In genomic region chr3:33833408-33834116, GRCh38 we compare ENCODE assay signal across 13 cellular contexts. TPM values are rescaled to one million over a fixed set of nuclear protein-coding genes. Genes with fewer than 3 reads are reported as not detected.
DNase-seq lines count a peak whose midpoint lies in the region; ATAC-seq, FAIRE-seq and TF ChIP-seq lines count a peak whose summit lies in the region.
"Had no signal": no experiment of that assay in that cellular context is flagged by ENCODE, and none has a peak within 500 bp of the region (broad histone marks: within the 10 kb centered on the region; RNA-seq: fewer than 3 reads in every experiment).

No MANE protein-coding gene starts in this region.

- H3K36me3 ChIP-seq in mammary epithelial cell (ENCODE audit: insufficient read depth, low read length): peaks cover 20% of the 10 kb centered on the region
- H3K36me3 ChIP-seq: uterus had no signal

- H3K36me3 Mint-ChIP-seq in activated naive CD8-positive, alpha-beta T cell treated with anti-CD3 and anti-CD28 coated beads, Interleukin-2, amount 50 U/mL, for 24 hours (ENCODE audit: low read depth): peaks cover 56% of the 10 kb centered on the region

- dilution Hi-C loops in mammary epithelial cell (cut with HindIII; ENCODE audit: low sequenced_read_pairs): no loop called here

- H3K9me3 ChIP-seq in A549: no peaks in the 10 kb centered on the region
- no peaks in the 10 kb centered on the region for H3K9me3 ChIP-seq in mammary epithelial cell (replicated peaks; ENCODE audit: insufficient read depth, low read length)
- H3K9me3 ChIP-seq: uterus had no signal

- CTCF ChIA-PET in A549 (lab: Yijun Ruan, JAX) (no interaction called here), mammary epithelial cell (lab: Charles Lee; ENCODE audit: low non-redundant PET) (no interaction called here)

- no peaks in the 10 kb centered on the region for H3K27me3 ChIP-seq in mammary epithelial cell (ENCODE audit: insufficient read depth, low read length)
- H3K27me3 ChIP-seq: uterus had no signal

- in situ Hi-C loops in mammary epithelial cell (cut with MboI; ENCODE audit: low sequenced_read_pairs in 2 of 2): no loop called here

- H3K4me2 ChIP-seq in A549 (no peak overlapping the region), mammary epithelial cell (ENCODE audit: insufficient read depth, low read depth, low read length) (no peak overlapping the region)

- no peak for TF ChIP-seq RAD21 in A549 (conservative IDR thresholded peaks at IDR 0.05 in 1 of 2, IDR thresholded peaks at IDR 0.05 in 1 of 2)

- no TSS peak for BruUV-seq in mammary epithelial cell (replicated peaks; lab: Mats Ljungman, UMichigan)

- no peak overlapping the region for H2AFZ ChIP-seq in mammary epithelial cell (ENCODE audit: low read depth, low read length)

- DNase-seq in A549 (ENCODE audit: low read depth in 1 of 2, low spot score in 1 of 2) (no peak), DMS 273 (lab: John Stamatoyannopoulos, UW; ENCODE audit: unreplicated experiment) (no peak), mammary epithelial cell (no peak), NCI-H1092 treated with DMSO at 0.1 percent for 48 hours (lab: John Stamatoyannopoulos, UW) (no peak)
- no peak for DNase-seq in activated naive CD8-positive, alpha-beta T cell treated with anti-CD3 and anti-CD28 coated beads, Interleukin-2, amount 50 U/mL, for 24 hours
- DNase-seq: activated CD8-positive, alpha-beta memory T cell treated with anti-CD3 and anti-CD28 coated beads, Interleukin-2, amount 50 U/mL, for 4 hours; NCI-H187; T-helper 1 cell; uterus had no signal

- H3K27me3 Mint-ChIP-seq in activated naive CD8-positive, alpha-beta T cell treated with anti-CD3 and anti-CD28 coated beads, Interleukin-2, amount 50 U/mL, for 24 hours: no peaks in the 10 kb centered on the region

- peaks cover 23% of the 10 kb centered on the region for H3K4me1 Mint-ChIP-seq in activated naive CD8-positive, alpha-beta T cell treated with anti-CD3 and anti-CD28 coated beads, Interleukin-2, amount 50 U/mL, for 24 hours

- WGBS in A549 (ENCODE audit: missing lambda C conversion rate): 94% methylated on average over 1 of the region's 1 CpG
- WGBS in mammary epithelial cell (ENCODE audit: low coverage, missing lambda C conversion rate): 100% methylated on average over 1 of the region's 1 CpG

- H3K9ac ChIP-seq in mammary epithelial cell (ENCODE audit: insufficient read depth, low read length): no peak overlapping the region

- H4K20me1 ChIP-seq in mammary epithelial cell (ENCODE audit: insufficient read depth, low read length): no peaks in the 10 kb centered on the region

- H3K4me3 ChIP-seq in A549 (no peak overlapping the region), mammary epithelial cell (replicated peaks in 1 of 3; ENCODE audit: insufficient read depth in 1 of 3, low read depth in 2 of 3, low read length in 3 of 3) (no peak overlapping the region)
- H3K4me3 ChIP-seq: uterus had no signal

- peak overlapping the region; percentile 36 for H3K27ac Mint-ChIP-seq in activated naive CD8-positive, alpha-beta T cell treated with anti-CD3 and anti-CD28 coated beads, Interleukin-2, amount 50 U/mL, for 24 hours

- H3K79me2 ChIP-seq in mammary epithelial cell (ENCODE audit: insufficient read depth, low read length): peaks cover 49% of the 10 kb centered on the region

- H3K27ac ChIP-seq in A549 (no peak overlapping the region), mammary epithelial cell (ENCODE audit: insufficient read depth, low read depth, low read length) (no peak overlapping the region)
- H3K27ac ChIP-seq: uterus had no signal

- intact Hi-C loops in mammary epithelial cell (cut with micrococcal nuclease): no loop called here

- no peak for TF ChIP-seq EP300 in A549 (IDR thresholded peaks at IDR 0.05)

- FAIRE-seq in A549 (lab: Jason Lieb, UNC): peak; percentile 23

- H3K4me1 ChIP-seq in A549: peaks cover 6% of the 10 kb centered on the region; the same call in 2 of the 3 replicates
- no peaks in the 10 kb centered on the region for H3K4me1 ChIP-seq in mammary epithelial cell (ENCODE audit: insufficient read depth, low read length)
- H3K4me1 ChIP-seq: uterus had no signal

- no peak for TF ChIP-seq POLR2A in A549 (IDR thresholded peaks at IDR 0.05; ENCODE audit: low read length)

- H3K9me3 Mint-ChIP-seq in activated naive CD8-positive, alpha-beta T cell treated with anti-CD3 and anti-CD28 coated beads, Interleukin-2, amount 50 U/mL, for 24 hours: peaks cover 4% of the 10 kb centered on the region

- ATAC-seq in A549: peak in 1 of 2 experiments; percentile 30; a peak in 1 of 6 replicates
- peak; percentile 56 for ATAC-seq in GM18511 (IDR thresholded peaks at IDR 0.05; ENCODE audit: unreplicated experiment)
- ATAC-seq in HG03045 (IDR thresholded peaks at IDR 0.05; ENCODE audit: unreplicated experiment): peak; percentile 36
- no peak for ATAC-seq in activated naive CD8-positive, alpha-beta T cell treated with anti-CD3 and anti-CD28 coated beads, Interleukin-2, amount 50 U/mL, for 24 hours
- ATAC-seq in HG02763 (IDR thresholded peaks at IDR 0.05; ENCODE audit: unreplicated experiment): no peak
- ATAC-seq: esophagus mucosa had no signal

- TF ChIP-seq CTCF in A549 (IDR thresholded peaks at IDR 0.05): no peak
- TF ChIP-seq CTCF in mammary epithelial cell (conservative IDR thresholded peaks at IDR 0.05 in 1 of 2, IDR thresholded peaks at IDR 0.05 in 1 of 2; ENCODE audit: extremely low read depth in 1 of 2, insufficient read depth in 1 of 2, low read depth in 1 of 2, low read length in 2 of 2): no peak

- H3K4me3 Mint-ChIP-seq in activated naive CD8-positive, alpha-beta T cell treated with anti-CD3 and anti-CD28 coated beads, Interleukin-2, amount 50 U/mL, for 24 hours: no peak overlapping the region

- POLR2A ChIA-PET in A549 (lab: Yijun Ruan, JAX): no interaction called here

TF ChIP-seq in A549, 52 proteins besides CTCF, POLR2A, EP300 and RAD21:
- TF ChIP-seq HES2 (IDR thresholded peaks at IDR 0.05): no peak
- no peak for TF ChIP-seq CBX2 (IDR thresholded peaks at IDR 0.05; ENCODE audit: borderline replicate concordance, low read depth)
- no peak for TF ChIP-seq NR3C1 (IDR thresholded peaks at IDR 0.05)
- TF ChIP-seq USF2 (IDR thresholded peaks at IDR 0.05): no peak
- TF ChIP-seq KDM5A (IDR thresholded peaks at IDR 0.05): no peak
- TF ChIP-seq FOSL2 (IDR thresholded peaks at IDR 0.05): no peak
- no peak for TF ChIP-seq FOSL2 (CRISPR knock-in tag; IDR thresholded peaks at IDR 0.05)
- TF ChIP-seq ZSCAN20 (CRISPR knock-in tag; IDR thresholded peaks at IDR 0.05): no peak
- TF ChIP-seq ELK1 (IDR thresholded peaks at IDR 0.05; ENCODE audit: low read depth, low read length): no peak
- no peak for TF ChIP-seq FOSB (CRISPR knock-in tag; IDR thresholded peaks at IDR 0.05)
- TF ChIP-seq HMGXB4 (CRISPR knock-in tag; IDR thresholded peaks at IDR 0.05; ENCODE audit: borderline replicate concordance): no peak
- no peak for TF ChIP-seq ZC3H11A (IDR thresholded peaks at IDR 0.05)
- no peak for TF ChIP-seq EHF (CRISPR knock-in tag; IDR thresholded peaks at IDR 0.05)
- TF ChIP-seq TFCP2L1 (CRISPR knock-in tag; IDR thresholded peaks at IDR 0.05): no peak
- TF ChIP-seq HOXB5 (CRISPR knock-in tag; IDR thresholded peaks at IDR 0.05): no peak
- TF ChIP-seq SREBF2 (IDR thresholded peaks at IDR 0.05): no peak
- TF ChIP-seq ZFP36 (IDR thresholded peaks at IDR 0.05; ENCODE audit: borderline replicate concordance, partially characterized antibody): no peak

RNA-seq across cellular contexts. Expression of gene PDCD6IP, which starts 35.1 kb away (rescaled TPM):
- polyA plus RNA-seq in A549 (2011; rRNA removed) (180 and 221 TPM in 2 replicates), A549 (2017; fragmentation: RNase III; extraction: RNeasy Plus Mini Kit Qiagen cat#74134 plus additional on column Dnase treatment) (136 to 149 TPM (median 145 TPM) in 3 replicates), mammary epithelial cell (76.2 TPM)
- 58.3 and 126 TPM in 2 replicates for polyA plus RNA-seq in A549 (2012; cell fraction: cytosol; rRNA removed)
- 150 and 259 TPM in 2 replicates for polyA plus RNA-seq in A549 (2012; cell fraction: nucleus; rRNA removed)
- polyA minus RNA-seq in A549 (2011; rRNA and poly(A)+ RNA removed): 98.9 and 126 TPM in 2 replicates
- total RNA-seq in mammary epithelial cell: 100 to 1,000 TPM; 264 to 276 TPM
- 177 TPM for polyA minus RNA-seq in mammary epithelial cell

Comparison
In these comparisons a context has a peak if more than half of its experiments do, and no peak if none do; other contexts are left out.
1. ATAC-seq: peak in GM18511 (single experiment) and HG03045 (single experiment); none in activated naive CD8-positive, alpha-beta T cell treated with anti-CD3 and anti-CD28 coated beads, Interleukin-2, amount 50 U/mL, for 24 hours (single experiment) and HG02763 (single experiment).